Comparison of ENCODE assay signal across 20 cellular contexts in genomic region chr10:33781666-33782395, GRCh38.
"Had no signal": no experiment of that assay in that cellular context is flagged by ENCODE, and none has a peak within 500 bp of the region (broad histone marks: within the 10 kb centered on the region; RNA-seq: fewer than 3 reads in every experiment).

No MANE protein-coding gene starts in this region.

- H3K9me3 ChIP-seq: pancreas, testis had no signal

- H3K4me1 ChIP-seq: foreskin keratinocyte, pancreas, testis had no signal

- H3K36me3 ChIP-seq: pancreas, tibial nerve had no signal

- H2AFZ ChIP-seq: hepatocyte had no signal

- H3K4me2 ChIP-seq: hepatocyte had no signal

- H3K36me3 Mint-ChIP-seq: natural killer cell treated with Interleukin-12 subunit alpha and Interleukin-12 subunit beta and Interleukin-15 and Interleukin-18, amount 100 ng/mL, for 72 hours; stimulated activated effector memory CD8-positive, alpha-beta T cell treated with anti-CD3 and anti-CD28 coated beads, Interleukin-12 subunit alpha, Interleukin-12 subunit beta, amount 100 ng/mL, for 72 hours had no signal

- H3K79me2 ChIP-seq: hepatocyte had no signal

- H3K4me1 Mint-ChIP-seq: central memory CD8-positive, alpha-beta T cell; stimulated activated effector memory CD8-positive, alpha-beta T cell treated with anti-CD3 and anti-CD28 coated beads, Interleukin-12 subunit alpha, Interleukin-12 subunit beta, amount 100 ng/mL, for 72 hours had no signal

- H3K9me3 Mint-ChIP-seq: natural killer cell treated with Interleukin-12 subunit alpha and Interleukin-12 subunit beta and Interleukin-15 and Interleukin-18, amount 100 ng/mL, for 72 hours; stimulated activated effector memory CD8-positive, alpha-beta T cell treated with anti-CD3 and anti-CD28 coated beads, Interleukin-12 subunit alpha, Interleukin-12 subunit beta, amount 100 ng/mL, for 72 hours; stimulated activated naive CD8-positive, alpha-beta T cell treated with anti-CD3 and anti-CD28 coated beads, Interleukin-15, Interleukin-2, amounts not matched to agents 100 ng/mL and 50 ng/mL, for 24 hours had no signal

- H3K27me3 ChIP-seq: foreskin keratinocyte, hepatocyte, pancreas, testis, tibial nerve had no signal

- H3K4me3 ChIP-seq: hepatocyte, pancreas, testis, tibial nerve had no signal

- H3K27ac ChIP-seq: foreskin keratinocyte, hepatocyte, pancreas, testis, tibial nerve had no signal

- ATAC-seq: esophagus mucosa; foreskin keratinocyte; left cardiac atrium; natural killer cell treated with Interleukin-12 subunit alpha and Interleukin-12 subunit beta and Interleukin-15 and Interleukin-18, amount 100 ng/mL, for 72 hours; pancreas; right cardiac atrium; stimulated activated effector memory CD8-positive, alpha-beta T cell treated with anti-CD3 and anti-CD28 coated beads, Interleukin-12 subunit alpha, Interleukin-12 subunit beta, amount 100 ng/mL, for 72 hours had no signal

- H3K27me3 Mint-ChIP-seq: central memory CD8-positive, alpha-beta T cell; progenitor cell of endocrine pancreas had no signal

- H3K4me3 Mint-ChIP-seq: central memory CD8-positive, alpha-beta T cell; natural killer cell treated with Interleukin-12 subunit alpha and Interleukin-12 subunit beta and Interleukin-15 and Interleukin-18, amount 100 ng/mL, for 72 hours; stimulated activated effector memory CD8-positive, alpha-beta T cell treated with anti-CD3 and anti-CD28 coated beads, Interleukin-12 subunit alpha, Interleukin-12 subunit beta, amount 100 ng/mL, for 72 hours; stimulated activated naive CD8-positive, alpha-beta T cell treated with anti-CD3 and anti-CD28 coated beads, Interleukin-15, Interleukin-2, amounts not matched to agents 100 ng/mL and 50 ng/mL, for 24 hours had no signal

- DNase-seq: effector memory CD4-positive, alpha-beta T cell; head of caudate nucleus; kidney; left cardiac atrium; mammary epithelial cell; occipital lobe; pancreas; right cardiac atrium; stimulated activated CD4-positive, alpha-beta T cell treated with anti-CD3 and anti-CD28 coated beads, Interleukin-4, amount 100 ng/mL, for 1 hour; stimulated activated CD8-positive, alpha-beta memory T cell treated with anti-CD3 and anti-CD28 coated beads, Interleukin-4, amount 100 ng/mL, for 48 hours; testis had no signal

- H3K27ac Mint-ChIP-seq: natural killer cell treated with Interleukin-12 subunit alpha and Interleukin-12 subunit beta and Interleukin-15 and Interleukin-18, amount 100 ng/mL, for 72 hours; progenitor cell of endocrine pancreas; stimulated activated effector memory CD8-positive, alpha-beta T cell treated with anti-CD3 and anti-CD28 coated beads, Interleukin-12 subunit alpha, Interleukin-12 subunit beta, amount 100 ng/mL, for 72 hours; stimulated activated naive CD8-positive, alpha-beta T cell treated with anti-CD3 and anti-CD28 coated beads, Interleukin-15, Interleukin-2, amounts not matched to agents 100 ng/mL and 50 ng/mL, for 24 hours had no signal
